In the genomic region with DNA sequence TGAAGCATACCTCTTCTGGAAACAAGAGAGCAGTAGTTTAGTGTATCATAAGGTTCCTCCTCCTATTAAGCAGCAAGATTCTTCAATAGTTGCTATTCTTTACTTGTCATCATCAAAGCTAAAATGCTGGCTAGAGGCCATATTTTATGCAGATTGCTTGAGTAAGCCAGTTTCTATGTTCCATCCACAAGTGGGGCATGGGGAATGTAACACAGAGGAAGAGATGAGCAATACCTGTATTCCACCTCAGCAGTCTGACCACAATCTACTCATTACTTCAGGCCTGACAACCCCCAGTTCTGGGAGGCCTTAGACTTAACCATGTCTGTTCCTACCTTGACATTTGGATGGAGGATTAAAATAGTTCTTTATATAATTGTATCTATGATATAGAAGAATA, we compare ENCODE assay signal across 16 cellular contexts.
DNase-seq lines count a peak whose midpoint lies in the region; ATAC-seq lines count a peak whose summit lies in the region.
"Had no signal": no experiment of that assay in that cellular context is flagged by ENCODE, and none has a peak within 500 bp of the region (broad histone marks: within the 10 kb centered on the region; RNA-seq: fewer than 3 reads in every experiment).

No MANE protein-coding gene starts in this region.

- H3K4me3 Mint-ChIP-seq in T-helper 2 cell treated with Interferon-gamma antibody and Interleukin-4, amounts not matched to agents 5 μg/mL and 100 μg/mL, for 36 hours = no peak overlapping the region
- H3K4me3 Mint-ChIP-seq: brain; naive thymus-derived CD8-positive, alpha-beta T cell had no signal

- H3K4me1 Mint-ChIP-seq in T-helper 2 cell treated with Interferon-gamma antibody and Interleukin-4, amounts not matched to agents 5 μg/mL and 100 μg/mL, for 36 hours (ENCODE audit: low read depth) = no peaks in the 10 kb centered on the region
- H3K4me1 Mint-ChIP-seq: brain had no signal

- ATAC-seq in GM19351 (IDR thresholded peaks at IDR 0.05; ENCODE audit: unreplicated experiment) (peak; percentile 71), HG02610 (IDR thresholded peaks at IDR 0.05; ENCODE audit: unreplicated experiment) (peak; percentile 95), GM21529 (IDR thresholded peaks at IDR 0.05; ENCODE audit: unreplicated experiment) (no peak)
- ATAC-seq: HCT116; HepG2; naive thymus-derived CD8-positive, alpha-beta T cell had no signal

- no peaks in the 10 kb centered on the region for H3K36me3 Mint-ChIP-seq in T-helper 2 cell treated with Interferon-gamma antibody and Interleukin-4, amounts not matched to agents 5 μg/mL and 100 μg/mL, for 36 hours (ENCODE audit: low read depth)
- H3K36me3 Mint-ChIP-seq: brain had no signal

- DNase-seq in T-helper 2 cell treated with Interferon-gamma antibody and Interleukin-4, amounts not matched to agents 5 μg/mL and 100 μg/mL, for 36 hours (ENCODE audit: low spot score) = peak; percentile 24
- DNase-seq in iris pigment epithelial cell (ENCODE audit: low read depth) = peak; percentile 50
- DNase-seq in globus pallidus (ENCODE audit: low spot score) = no peak
- DNase-seq in LoVo (ENCODE audit: low spot score) = no peak
- no peak for DNase-seq in SKM-1 (lab: John Stamatoyannopoulos, UW; ENCODE audit: unreplicated experiment)
- DNase-seq: activated CD8-positive, alpha-beta memory T cell treated with anti-CD3 and anti-CD28 coated beads, Interleukin-2, amount 50 U/mL, for 48 hours; EL; naive thymus-derived CD8-positive, alpha-beta T cell; PC-9; retina had no signal

- H3K9me3 Mint-ChIP-seq in T-helper 2 cell treated with Interferon-gamma antibody and Interleukin-4, amounts not matched to agents 5 μg/mL and 100 μg/mL, for 36 hours = no peaks in the 10 kb centered on the region
- H3K9me3 Mint-ChIP-seq: naive thymus-derived CD8-positive, alpha-beta T cell had no signal

- H3K27ac Mint-ChIP-seq in T-helper 2 cell treated with Interferon-gamma antibody and Interleukin-4, amounts not matched to agents 5 μg/mL and 100 μg/mL, for 36 hours = no peak overlapping the region
- H3K27ac Mint-ChIP-seq: brain; naive thymus-derived CD8-positive, alpha-beta T cell had no signal

- H3K27me3 Mint-ChIP-seq in T-helper 2 cell treated with Interferon-gamma antibody and Interleukin-4, amounts not matched to agents 5 μg/mL and 100 μg/mL, for 36 hours (ENCODE audit: low read depth) = peaks cover 5% of the 10 kb centered on the region
- H3K27me3 Mint-ChIP-seq: brain had no signal

Comparison
In these comparisons a context has a peak if more than half of its experiments do, and no peak if none do; other contexts are left out.
1. DNase-seq: peak in T-helper 2 cell treated with Interferon-gamma antibody and Interleukin-4, amounts not matched to agents 5 μg/mL and 100 μg/mL, for 36 hours (single experiment) and iris pigment epithelial cell (single experiment); none in globus pallidus (single experiment), LoVo (single experiment) and SKM-1 (single experiment).